ENCODE assay signal across 16 cellular contexts in genomic region chr1:107889524-107889923, GRCh38.
A peak's percentile ranks its signal among the peaks of the same experiment; 100 is the strongest.
DNase-seq lines count a peak whose midpoint lies in the region; ATAC-seq and TF ChIP-seq lines count a peak whose summit lies in the region.
"Had no signal": no experiment of that assay in that cellular context is flagged by ENCODE, and none has a peak within 500 bp of the region (broad histone marks: within the 10 kb centered on the region; RNA-seq: fewer than 3 reads in every experiment).

No MANE protein-coding gene starts in this region.

- DNase-seq in GM06990 (ENCODE audit: extremely low read depth, insufficient read length): peak; percentile 13
- DNase-seq in Karpas-422: no peak
- DNase-seq in OCI-LY7 (ENCODE audit: low spot score): no peak
- no peak for DNase-seq in right atrium auricular region (ENCODE audit: low spot score)
- no peak for DNase-seq in amniotic stem cell (lab: John Stamatoyannopoulos, UW)
- DNase-seq in GM13977 (ENCODE audit: low spot score): no peak
- DNase-seq: BE2C; CD8-positive, alpha-beta T cell; COR-L47; DMS153; DND-41; H7 had no signal

- H3K9ac ChIP-seq in Karpas-422 (ENCODE audit: low read length): no peak overlapping the region
- H3K9ac ChIP-seq: KMS-11 had no signal

- POLR2A ChIA-PET in OCI-LY7 (lab: Charles Lee): interaction anchor here (1.0 kb wide), 2 partner anchors 12 to 17 kb away, joined by 3 read pairs; no protein-coding TSS in a partner anchor

- H3K9me2 ChIP-seq in Karpas-422 (replicated peaks; ENCODE audit: insufficient read depth, low read length): no peaks in the 10 kb centered on the region
- H3K9me2 ChIP-seq in OCI-LY7 (ENCODE audit: insufficient read depth, low read length): no peaks in the 10 kb centered on the region

- H3K27me3 ChIP-seq in GM06990 (replicated peaks; ENCODE audit: control insufficient read depth, insufficient read depth, low read length) (no peaks in the 10 kb centered on the region; the same call in 1 of the 2 replicates), Karpas-422 (ENCODE audit: low read length) (no peaks in the 10 kb centered on the region), right atrium auricular region (no peaks in the 10 kb centered on the region)
- H3K27me3 ChIP-seq: BE2C had no signal

- intact Hi-C loops in OCI-LY7 (cut with micrococcal nuclease; ENCODE audit: unreplicated experiment): no loop called here

- in situ Hi-C loops in GM13977 (cut with MboI; ENCODE audit: low pct_unique_long_range_greater_than_20kb, low sequenced_read_pairs, unreplicated experiment): no loop called here

- H3K79me2 ChIP-seq in Karpas-422 (ENCODE audit: low read length): no peaks in the 10 kb centered on the region
- no peaks in the 10 kb centered on the region for H3K79me2 ChIP-seq in OCI-LY7 (ENCODE audit: insufficient read depth, low read depth, low read length)

- H3K4me3 ChIP-seq in GM06990 (replicated peaks; ENCODE audit: low read depth, low read length): no peak overlapping the region
- no peak overlapping the region for H3K4me3 ChIP-seq in Karpas-422 (ENCODE audit: low read length)
- H3K4me3 ChIP-seq in OCI-LY7 (ENCODE audit: low read depth, low read length, poor library complexity, severe bottlenecking): no peak overlapping the region
- H3K4me3 ChIP-seq in right atrium auricular region: no peak overlapping the region
- H3K4me3 ChIP-seq: GM23338 had no signal

- H4K20me1 ChIP-seq in Karpas-422 (ENCODE audit: insufficient read depth, low read depth, low read length) (no peaks in the 10 kb centered on the region), OCI-LY7 (ENCODE audit: insufficient read depth, low read length) (no peaks in the 10 kb centered on the region)

- ATAC-seq in GM21825 (IDR thresholded peaks at IDR 0.05; ENCODE audit: unreplicated experiment): no peak
- ATAC-seq: CD8-positive, alpha-beta T cell; GM23338 had no signal

- H3K9me3 ChIP-seq in Karpas-422 (ENCODE audit: low read length) (no peaks in the 10 kb centered on the region), OCI-LY7 (ENCODE audit: low read length) (peaks cover 20% of the 10 kb centered on the region; the same call in 1 of the 2 replicates), right atrium auricular region (no peaks in the 10 kb centered on the region)
- H3K9me3 ChIP-seq: BE2C had no signal

- no TSS peak for BruUV-seq in OCI-LY7 (replicated peaks; lab: Mats Ljungman, UMichigan)

- no peak overlapping the region for H3K27ac ChIP-seq in Karpas-422 (ENCODE audit: low read length)
- H3K27ac ChIP-seq in OCI-LY7 (ENCODE audit: low read depth, low read length, poor library complexity, severe bottlenecking): no peak overlapping the region
- no peak overlapping the region for H3K27ac ChIP-seq in right atrium auricular region
- H3K27ac ChIP-seq: C4-2B, KMS-11 had no signal

- no peaks in the 10 kb centered on the region for H3K36me3 ChIP-seq in GM06990 (ENCODE audit: control insufficient read depth, insufficient read depth, low read length)
- H3K36me3 ChIP-seq in Karpas-422 (ENCODE audit: insufficient read depth, low read length): no peaks in the 10 kb centered on the region
- H3K36me3 ChIP-seq in OCI-LY7 (ENCODE audit: insufficient read depth, low read length): peaks cover 8% of the 10 kb centered on the region; the same call in 1 of the 2 replicates
- no peaks in the 10 kb centered on the region for H3K36me3 ChIP-seq in right atrium auricular region
- H3K36me3 ChIP-seq: BE2C had no signal

- no peak for TF ChIP-seq CTCF in GM06990 (IDR thresholded peaks at IDR 0.05; ENCODE audit: insufficient read depth, low read length, poor library complexity, severe bottlenecking)
- no peak for TF ChIP-seq CTCF in OCI-LY7 (conservative IDR thresholded peaks at IDR 0.05; ENCODE audit: low read length)
- TF ChIP-seq CTCF in right atrium auricular region (IDR thresholded peaks at IDR 0.05): no peak
- no peak for TF ChIP-seq CTCF in GM13977 (IDR thresholded peaks at IDR 0.05; ENCODE audit: extremely low read depth, insufficient read depth, missing control alignments)

- H3K4me2 ChIP-seq in Karpas-422 (ENCODE audit: low read depth, low read length, poor library complexity, severe bottlenecking) (no peak overlapping the region), OCI-LY7 (ENCODE audit: low read length) (peak overlapping the region; percentile 11; the same call in 1 of the 2 replicates)
- H3K4me2 ChIP-seq: GM23338, KMS-11 had no signal

- CTCF ChIA-PET in OCI-LY7 (lab: Charles Lee; ENCODE audit: unreplicated experiment): no interaction called here

- H3K4me1 ChIP-seq in Karpas-422 (ENCODE audit: low read length): peaks cover 14% of the 10 kb centered on the region
- H3K4me1 ChIP-seq in OCI-LY7 (ENCODE audit: insufficient read depth, low read length, poor library complexity, severe bottlenecking): peaks cover 21% of the 10 kb centered on the region
- H3K4me1 ChIP-seq in right atrium auricular region: no peaks in the 10 kb centered on the region
- H3K4me1 ChIP-seq: BE2C had no signal

- H2AFZ ChIP-seq in Karpas-422 (ENCODE audit: low read length) (0 out of 2 replicates have a peak overlapping the region, but pooled peaks have one; percentile 76), OCI-LY7 (ENCODE audit: low read length) (peak overlapping the region; percentile 49; the same call in 1 of the 2 replicates)
- H2AFZ ChIP-seq: GM23338 had no signal
